Comparison of ENCODE assay signal across 11 cellular contexts in genomic region chr10:10642741-10643280, GRCh38.
DNase-seq lines count a peak whose midpoint lies in the region; ATAC-seq and TF ChIP-seq lines count a peak whose summit lies in the region.
"Had no signal": no experiment of that assay in that cellular context is flagged by ENCODE, and none has a peak within 500 bp of the region (broad histone marks: within the 10 kb centered on the region; RNA-seq: fewer than 3 reads in every experiment).

No MANE protein-coding gene starts in this region.

- no peaks in the 10 kb centered on the region for H3K79me2 ChIP-seq in H9 (ENCODE audit: insufficient read depth, low read length)
- H3K79me2 ChIP-seq in osteoblast (ENCODE audit: insufficient read depth, low read length) = no peaks in the 10 kb centered on the region

- no CpG with 5 or more reads among the region's 4 CpGs for WGBS in H9 (ENCODE audit: extremely low coverage, insufficient read length, low lambda C conversion rate)
- 37% methylated on average over 4 of the region's 4 CpGs for WGBS in suprapubic skin

- H3K27me3 Mint-ChIP-seq in H9 (ENCODE audit: low read depth) = no peaks in the 10 kb centered on the region; the same call in none of the 2 replicates
- H3K27me3 Mint-ChIP-seq: activated B cell treated with CpG ODN at 0.5 μM for 24 hours had no signal

- peak overlapping the region; percentile 7 for H3K18ac ChIP-seq in H9 (ENCODE audit: insufficient read length, low read depth, low read length)

- H2BK15ac ChIP-seq in H9 (ENCODE audit: low read depth, low read length) = no peak overlapping the region

- no peaks in the 10 kb centered on the region for H3K9me3 Mint-ChIP-seq in H9
- H3K9me3 Mint-ChIP-seq: activated B cell treated with CpG ODN at 0.5 μM for 24 hours had no signal

- no peak overlapping the region for H3T11ph ChIP-seq in H9 (ENCODE audit: low read length)

- H3K4ac ChIP-seq in H9 (ENCODE audit: low read depth, low read length) = no peak overlapping the region

- no peak overlapping the region for H2BK12ac ChIP-seq in H9 (ENCODE audit: insufficient read length, low read depth, low read length)

- no peak overlapping the region for H2BK20ac ChIP-seq in H9 (ENCODE audit: low read depth, low read length, poor library complexity, severe bottlenecking)

- TF ChIP-seq EP300 in suprapubic skin (IDR thresholded peaks at IDR 0.05) = no peak

- no peak overlapping the region for H2AK5ac ChIP-seq in H9 (ENCODE audit: insufficient read length, low read length)

- H3K9me3 ChIP-seq in H9 (ENCODE audit: control insufficient read depth, low read depth, low read length) = no peaks in the 10 kb centered on the region
- no peaks in the 10 kb centered on the region for H3K9me3 ChIP-seq in suprapubic skin
- no peaks in the 10 kb centered on the region for H3K9me3 ChIP-seq in osteoblast (ENCODE audit: low read depth, low read length)

- H3K36me3 Mint-ChIP-seq in H9 (ENCODE audit: insufficient read depth in 1 of 3, low read depth in 3 of 3) = 0 out of 7 replicates have a peak, but pooled peaks cover 0 to 3% (median 0%) of the 10 kb centered on the region in 3 experiments

- no peak overlapping the region for H2AFZ ChIP-seq in H9 (ENCODE audit: low read length)
- H2AFZ ChIP-seq in osteoblast (ENCODE audit: low read length) = no peak overlapping the region

- H3K4me2 ChIP-seq in H9 (ENCODE audit: insufficient read depth, insufficient read length, low read length) (no peak overlapping the region), osteoblast (ENCODE audit: insufficient read depth, low read length) (no peak overlapping the region)

- H3K4me3 ChIP-seq in dorsolateral prefrontal cortex (no peak overlapping the region), suprapubic skin (no peak overlapping the region), osteoblast (ENCODE audit: insufficient read depth, low read length) (no peak overlapping the region)

- peaks cover 46 to 47% of the 10 kb centered on the region in 2 experiments for H3K4me1 Mint-ChIP-seq in H9
- H3K4me1 Mint-ChIP-seq: activated B cell treated with CpG ODN at 0.5 μM for 24 hours had no signal

- H3K79me1 ChIP-seq in H9 (ENCODE audit: insufficient read depth, low read depth, low read length, poor library complexity, severe bottlenecking) = no peaks in the 10 kb centered on the region

- no peak overlapping the region for H3K23ac ChIP-seq in H9 (ENCODE audit: insufficient read length, low read depth, low read length)

- intact Hi-C loops in dorsolateral prefrontal cortex (cut with DNase I) = no loop called here
- intact Hi-C loops in sciatic nerve (cut with DNase I) = no loop called here

- H4K91ac ChIP-seq in H9 (ENCODE audit: insufficient read length, low read depth, low read length) = no peak overlapping the region

- H3K27me3 ChIP-seq in H9 (ENCODE audit: insufficient read depth, low read length) (no peaks in the 10 kb centered on the region), dorsolateral prefrontal cortex (peaks cover 0 to 5% (median 0%) of the 10 kb centered on the region in 45 donors), suprapubic skin (no peaks in the 10 kb centered on the region), osteoblast (ENCODE audit: insufficient read depth, low read length) (no peaks in the 10 kb centered on the region)

- H4K20me1 ChIP-seq in H9 (ENCODE audit: control insufficient read depth, insufficient read depth, insufficient read length) = no peaks in the 10 kb centered on the region
- H4K20me1 ChIP-seq in osteoblast (ENCODE audit: insufficient read depth, low read length) = no peaks in the 10 kb centered on the region

- DNase-seq in H9 (peak; percentile 32), dorsolateral prefrontal cortex (peak in 1 of 10 donors; percentile 42), iris pigment epithelial cell (ENCODE audit: low read depth) (peak; percentile 29), sciatic nerve (ENCODE audit: low spot score) (peak; percentile 64), suprapubic skin (ENCODE audit: low spot score in 2 of 2) (no peak), osteoblast (ENCODE audit: insufficient read length, low spot score, missing footprints) (no peak)
- DNase-seq in stimulated activated CD4-positive, alpha-beta T cell treated with anti-CD3 and anti-CD28 coated beads, Interleukin-12 subunit alpha, Interleukin-12 subunit beta, amount 100 ng/mL, for 4 hours = no peak
- DNase-seq: activated B cell treated with CpG ODN at 0.5 μM for 24 hours; activated T-cell treated with anti-CD3 and anti-CD28 coated beads, Interleukin-2, amount 50 U/mL, for 48 hours; NCI-H2081 treated with DMSO at 0.1 percent for 48 hours had no signal

- H3K23me2 ChIP-seq in H9 (ENCODE audit: insufficient read length, low read depth, low read length, poor library complexity, severe bottlenecking) = no peaks in the 10 kb centered on the region

- H4K5ac ChIP-seq in H9 (ENCODE audit: insufficient read length, low read depth, low read length) = no peak overlapping the region

- no peak overlapping the region for H2BK5ac ChIP-seq in H9 (ENCODE audit: insufficient read length, low read length)

- no peak overlapping the region for H3K14ac ChIP-seq in H9 (ENCODE audit: insufficient read depth, low read length)

- no peak for TF ChIP-seq POLR2A in suprapubic skin (IDR thresholded peaks at IDR 0.05)

- peak overlapping the region in 2 of 3 experiments; percentile 39 to 69; a peak in 1 of 7 replicates for H3K27ac Mint-ChIP-seq in H9
- H3K27ac Mint-ChIP-seq: activated B cell treated with CpG ODN at 0.5 μM for 24 hours had no signal

- no peak overlapping the region for H2BK120ac ChIP-seq in H9 (ENCODE audit: low read depth, low read length, poor library complexity, severe bottlenecking)

- no peak overlapping the region for H4K8ac ChIP-seq in H9 (replicated peaks; ENCODE audit: insufficient read length, low read depth, low read length)

- H3K9ac ChIP-seq in H9 (ENCODE audit: extremely low read depth, insufficient read length, low read length) = no peak overlapping the region

- H3K36me3 ChIP-seq in suprapubic skin (no peaks in the 10 kb centered on the region), osteoblast (ENCODE audit: insufficient read depth, low read length) (no peaks in the 10 kb centered on the region)

- peaks cover 7% of the 10 kb centered on the region; the same call in 1 of the 2 replicates for H3K4me1 ChIP-seq in H9 (ENCODE audit: insufficient read depth, low read length)
- no peaks in the 10 kb centered on the region for H3K4me1 ChIP-seq in suprapubic skin
- peaks cover 4% of the 10 kb centered on the region for H3K4me1 ChIP-seq in osteoblast (ENCODE audit: insufficient read depth, low read length)

- H3K4me3 Mint-ChIP-seq in H9 = no peak overlapping the region
- H3K4me3 Mint-ChIP-seq: activated B cell treated with CpG ODN at 0.5 μM for 24 hours had no signal

- TF ChIP-seq CTCF in H9 (conservative IDR thresholded peaks at IDR 0.05) = no peak
- no peak for TF ChIP-seq CTCF in dorsolateral prefrontal cortex (IDR thresholded peaks at IDR 0.05 in 54 of 56, conservative IDR thresholded peaks at IDR 0.05 in 2 of 56; ENCODE audit: low read depth in 1 of 56, partially characterized antibody in 56 of 56)
- TF ChIP-seq CTCF in suprapubic skin (IDR thresholded peaks at IDR 0.05) = no peak
- TF ChIP-seq CTCF in osteoblast (IDR thresholded peaks at IDR 0.05; ENCODE audit: extremely low read depth, low read depth, low read length) = no peak

- no peak overlapping the region for H3K56ac ChIP-seq in H9 (ENCODE audit: insufficient read length, low read depth, low read length)

- H3K27ac ChIP-seq in H9 (ENCODE audit: insufficient read length, low read depth, low read length) (no peak overlapping the region), dorsolateral prefrontal cortex (peak overlapping the region in 49 of 59 donors; percentile 9 to 88 (median 76)), suprapubic skin (no peak overlapping the region), osteoblast (ENCODE audit: low read depth, low read length) (no peak overlapping the region)

- peak; percentile 92 for ATAC-seq in sciatic nerve
- ATAC-seq in HG03520 (IDR thresholded peaks at IDR 0.05; ENCODE audit: unreplicated experiment) = no peak

Comparison
In these comparisons a context has a peak if more than half of its experiments do, and no peak if none do; other contexts are left out.
1. DNase-seq: peak in H9 (single experiment), iris pigment epithelial cell (single experiment) and sciatic nerve (single experiment); none in suprapubic skin (0 of 2), osteoblast (single experiment) and stimulated activated CD4-positive, alpha-beta T cell treated with anti-CD3 and anti-CD28 coated beads, Interleukin-12 subunit alpha, Interleukin-12 subunit beta, amount 100 ng/mL, for 4 hours (single experiment).
2. H3K27ac ChIP-seq: peak in dorsolateral prefrontal cortex (49 of 59); none in H9 (single experiment), suprapubic skin (single experiment) and osteoblast (single experiment).